In genomic region chr17:5526821-5527598, GRCh38 we compare ENCODE assay signal across 8 cellular contexts. TPM values are rescaled to one million over a fixed set of nuclear protein-coding genes. Genes with fewer than 3 reads are reported as not detected.
DNase-seq lines count a peak whose midpoint lies in the region; ATAC-seq, FAIRE-seq and TF ChIP-seq lines count a peak whose summit lies in the region.

No MANE protein-coding gene starts in this region.

- H3K4me1 ChIP-seq in psoas muscle, result peaks cover 21% of the 10 kb centered on the region

- DNase-seq in GM18507 (ENCODE audit: extremely low spot score, insufficient read length, low read depth) (no peak), NCI-H446 treated with DMSO at 0.1 percent for 48 hours (lab: John Stamatoyannopoulos, UW) (peak; percentile 66), glutamatergic neuron (peak; percentile 88), psoas muscle (peak; percentile 80 to 92)
- no peak for DNase-seq in activated T-helper 2 cell treated with anti-CD3 and anti-CD28 coated beads, Interferon-gamma antibody, Interleukin-2, Interleukin-4, amounts not matched to agents 10 μg/mL and 5 μg/mL and 100 μg/mL, durations not matched to agents 14 hours and 24 hours and 36 hours (ENCODE audit: low spot score)

- no peaks in the 10 kb centered on the region for H3K9me3 Mint-ChIP-seq in activated T-helper 2 cell treated with anti-CD3 and anti-CD28 coated beads, Interferon-gamma antibody, Interleukin-2, Interleukin-4, amounts not matched to agents 10 μg/mL and 5 μg/mL and 100 μg/mL, durations not matched to agents 14 hours and 24 hours and 36 hours
- peaks cover 3% of the 10 kb centered on the region for H3K9me3 Mint-ChIP-seq in glutamatergic neuron (ENCODE audit: unreplicated experiment)

- intact Hi-C loops in activated T-helper 2 cell treated with anti-CD3 and anti-CD28 coated beads, Interferon-gamma antibody, Interleukin-2, Interleukin-4, amounts not matched to agents 10 μg/mL and 5 μg/mL and 100 μg/mL, durations not matched to agents 14 hours and 24 hours and 36 hours (cut with micrococcal nuclease), result loop anchor here (1.0 kb wide), 1 partner anchor 41 kb away; the partner anchor contains the start of genes DERL2 and MIS12
- intact Hi-C loops in psoas muscle (cut with DNase I), result loop anchor here in 1 of 2 donors (2.0 kb wide), 1 partner anchor 40 kb away; the partner anchor contains the start of genes DERL2 and MIS12

- peak; percentile 48 for FAIRE-seq in GM18507 (lab: Jason Lieb, UNC)

- H3K9me3 ChIP-seq in psoas muscle, result no peaks in the 10 kb centered on the region

- H3K4me1 Mint-ChIP-seq in activated T-helper 2 cell treated with anti-CD3 and anti-CD28 coated beads, Interferon-gamma antibody, Interleukin-2, Interleukin-4, amounts not matched to agents 10 μg/mL and 5 μg/mL and 100 μg/mL, durations not matched to agents 14 hours and 24 hours and 36 hours (ENCODE audit: low read depth), result peaks cover 14% of the 10 kb centered on the region
- peaks cover 18% of the 10 kb centered on the region for H3K4me1 Mint-ChIP-seq in glutamatergic neuron (ENCODE audit: low read depth, unreplicated experiment)

- peak overlapping the region; percentile 6 for H3K4me3 ChIP-seq in psoas muscle

- H3K27ac ChIP-seq in psoas muscle, result peak overlapping the region; percentile 96

- TF ChIP-seq CTCF in glutamatergic neuron (IDR thresholded peaks at IDR 0.05; ENCODE audit: partially characterized antibody, unreplicated experiment) (no peak), psoas muscle (IDR thresholded peaks at IDR 0.05) (no peak)

- no peak overlapping the region for H3K4me3 Mint-ChIP-seq in activated T-helper 2 cell treated with anti-CD3 and anti-CD28 coated beads, Interferon-gamma antibody, Interleukin-2, Interleukin-4, amounts not matched to agents 10 μg/mL and 5 μg/mL and 100 μg/mL, durations not matched to agents 14 hours and 24 hours and 36 hours (ENCODE audit: low read depth)
- peak overlapping the region; percentile 25 for H3K4me3 Mint-ChIP-seq in glutamatergic neuron (ENCODE audit: unreplicated experiment)

- peaks cover 0 to 9% of the 10 kb centered on the region in 2 donors for H3K36me3 ChIP-seq in psoas muscle (ENCODE audit: insufficient read depth in 1 of 2, low read depth in 1 of 2)

- WGBS in psoas muscle, 3 donors, result 21 to 30% (median 24%) methylated on average over 14 of the region's 14 CpGs

- no peaks in the 10 kb centered on the region for H3K27me3 ChIP-seq in psoas muscle (ENCODE audit: insufficient read depth in 3 of 3, low read length in 2 of 3)

- peak; percentile 99 to 100 (median 99) for ATAC-seq in psoas muscle
- ATAC-seq in GM21390 (IDR thresholded peaks at IDR 0.05; ENCODE audit: unreplicated experiment), result no peak
- ATAC-seq in HG03045 (IDR thresholded peaks at IDR 0.05; ENCODE audit: unreplicated experiment), result no peak
- no peak for ATAC-seq in HG03139 (IDR thresholded peaks at IDR 0.05; ENCODE audit: unreplicated experiment)

- peaks cover 46% of the 10 kb centered on the region for H3K36me3 Mint-ChIP-seq in activated T-helper 2 cell treated with anti-CD3 and anti-CD28 coated beads, Interferon-gamma antibody, Interleukin-2, Interleukin-4, amounts not matched to agents 10 μg/mL and 5 μg/mL and 100 μg/mL, durations not matched to agents 14 hours and 24 hours and 36 hours (ENCODE audit: low read depth)
- no peaks in the 10 kb centered on the region for H3K36me3 Mint-ChIP-seq in glutamatergic neuron (ENCODE audit: unreplicated experiment)

- H3K27me3 Mint-ChIP-seq in activated T-helper 2 cell treated with anti-CD3 and anti-CD28 coated beads, Interferon-gamma antibody, Interleukin-2, Interleukin-4, amounts not matched to agents 10 μg/mL and 5 μg/mL and 100 μg/mL, durations not matched to agents 14 hours and 24 hours and 36 hours (ENCODE audit: low read depth), result no peaks in the 10 kb centered on the region
- peaks cover 3% of the 10 kb centered on the region for H3K27me3 Mint-ChIP-seq in glutamatergic neuron (ENCODE audit: unreplicated experiment)

- H3K27ac Mint-ChIP-seq in activated T-helper 2 cell treated with anti-CD3 and anti-CD28 coated beads, Interferon-gamma antibody, Interleukin-2, Interleukin-4, amounts not matched to agents 10 μg/mL and 5 μg/mL and 100 μg/mL, durations not matched to agents 14 hours and 24 hours and 36 hours, result peak overlapping the region; percentile 87
- peak overlapping the region; percentile 96 for H3K27ac Mint-ChIP-seq in glutamatergic neuron (ENCODE audit: unreplicated experiment)

RNA-seq across cellular contexts. Expression of gene MIS12, which starts 40.6 kb away (rescaled TPM):
- 34.1 and 34.9 TPM in 2 replicates for total RNA-seq in activated T-helper 2 cell treated with anti-CD3 and anti-CD28 coated beads, Interferon-gamma antibody, Interleukin-2, Interleukin-4, amounts not matched to agents 10 μg/mL and 5 μg/mL and 100 μg/mL, durations not matched to agents 14 hours and 24 hours and 36 hours
- 23.2 TPM for total RNA-seq in glutamatergic neuron (ENCODE audit: unreplicated experiment)
- 10 to 100 TPM; 13.6 to 21.4 (median 17.5) TPM for total RNA-seq in psoas muscle
- polyA plus RNA-seq in psoas muscle, result 10 to 100 TPM; 11.1 to 28.9 (median 13.1) TPM

RNA-seq across cellular contexts. Expression of gene DERL2, which starts 41.0 kb away (rescaled TPM):
- 69.3 and 70.4 TPM in 2 replicates for total RNA-seq in activated T-helper 2 cell treated with anti-CD3 and anti-CD28 coated beads, Interferon-gamma antibody, Interleukin-2, Interleukin-4, amounts not matched to agents 10 μg/mL and 5 μg/mL and 100 μg/mL, durations not matched to agents 14 hours and 24 hours and 36 hours
- total RNA-seq in glutamatergic neuron (ENCODE audit: unreplicated experiment) (56.1 TPM), psoas muscle (10 to 100 TPM; 23.1 to 40.9 (median 33.6) TPM)
- 100 to 1,000 TPM in 1 of 3 donors, 10 to 100 TPM in 2; 50.6 to 104 (median 60.4) TPM for polyA plus RNA-seq in psoas muscle

RNA-seq across cellular contexts. Expression of gene NLRP1, which starts 57.3 kb away (rescaled TPM):
- total RNA-seq in activated T-helper 2 cell treated with anti-CD3 and anti-CD28 coated beads, Interferon-gamma antibody, Interleukin-2, Interleukin-4, amounts not matched to agents 10 μg/mL and 5 μg/mL and 100 μg/mL, durations not matched to agents 14 hours and 24 hours and 36 hours, result 26.3 and 26.9 TPM in 2 replicates
- total RNA-seq in glutamatergic neuron (ENCODE audit: unreplicated experiment) (69.5 TPM), psoas muscle (1 to 10 TPM; 2.8 to 5.7 (median 3.6) TPM)
- 1 to 10 TPM; 2.7 to 3.7 (median 3.1) TPM for polyA plus RNA-seq in psoas muscle

RNA-seq across cellular contexts. Expression of gene DHX33, which starts 58.2 kb away (rescaled TPM):
- total RNA-seq in activated T-helper 2 cell treated with anti-CD3 and anti-CD28 coated beads, Interferon-gamma antibody, Interleukin-2, Interleukin-4, amounts not matched to agents 10 μg/mL and 5 μg/mL and 100 μg/mL, durations not matched to agents 14 hours and 24 hours and 36 hours, result 32.6 and 34.0 TPM in 2 replicates
- total RNA-seq in glutamatergic neuron (ENCODE audit: unreplicated experiment) (23.9 TPM), psoas muscle (10 to 100 TPM in 3 of 4 donors, 1 to 10 TPM in 1; 8.9 to 17.7 (median 12.0) TPM)
- polyA plus RNA-seq in psoas muscle, result 1 to 10 TPM; 3.9 to 9.6 (median 6.9) TPM

Comparison
In these comparisons a context has a peak if more than half of its experiments do, and no peak if none do; other contexts are left out.
1. DNase-seq: peak in NCI-H446 treated with DMSO at 0.1 percent for 48 hours (single experiment), glutamatergic neuron (single experiment) and psoas muscle (2 of 2); none in GM18507 (single experiment) and activated T-helper 2 cell treated with anti-CD3 and anti-CD28 coated beads, Interferon-gamma antibody, Interleukin-2, Interleukin-4, amounts not matched to agents 10 μg/mL and 5 μg/mL and 100 μg/mL, durations not matched to agents 14 hours and 24 hours and 36 hours (single experiment).
2. ATAC-seq: peak in psoas muscle (4 of 4); none in GM21390 (single experiment), HG03045 (single experiment) and HG03139 (single experiment).